Comparison of ENCODE assay signal across 25 cellular contexts in the genomic region with DNA sequence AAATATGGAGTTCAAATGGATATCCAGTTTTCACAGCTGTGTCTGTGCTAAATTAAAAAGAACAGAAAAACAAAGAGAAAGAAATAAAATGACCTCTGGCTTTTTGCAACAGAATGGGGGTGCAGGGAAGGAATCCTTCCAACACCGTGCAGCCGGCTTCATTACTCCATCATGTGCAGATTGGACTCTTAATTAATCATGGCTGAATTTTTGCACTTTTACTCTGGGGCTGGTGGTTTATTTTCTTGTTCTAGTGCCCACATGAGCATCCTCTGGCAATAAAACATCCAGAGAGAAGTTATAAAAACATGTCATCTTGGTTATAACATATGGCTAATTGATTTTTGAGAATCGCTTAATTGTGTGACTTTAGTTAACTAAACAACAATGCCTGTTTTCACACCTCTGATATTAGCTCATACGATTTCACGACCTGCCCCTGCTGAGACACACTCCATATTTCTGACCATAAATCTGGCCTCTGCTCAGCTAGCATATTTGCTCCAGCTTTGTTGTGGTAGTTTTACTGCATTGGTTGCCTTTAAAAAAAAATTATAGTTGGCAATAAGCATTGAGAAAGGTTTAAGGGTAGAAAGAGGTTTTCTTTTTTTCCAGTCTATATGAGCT.
A peak's percentile ranks its signal among the peaks of the same experiment; 100 is the strongest.
DNase-seq lines count a peak whose midpoint lies in the region; ATAC-seq and TF ChIP-seq lines count a peak whose summit lies in the region.
"Had no signal": no experiment of that assay in that cellular context is flagged by ENCODE, and none has a peak within 500 bp of the region (broad histone marks: within the 10 kb centered on the region; RNA-seq: fewer than 3 reads in every experiment).

No MANE protein-coding gene starts in this region.

- H3K4me1 ChIP-seq in HEK293 (ENCODE audit: control insufficient read depth, insufficient read depth, low read length) (no peaks in the 10 kb centered on the region), tibial artery (peaks cover 0 to 62% (median 31%) of the 10 kb centered on the region in 4 donors), testis (peaks cover 8% of the 10 kb centered on the region)
- H3K4me1 ChIP-seq: A549, SJCRH30 had no signal

- no peak for DNase-seq in sciatic nerve (ENCODE audit: low spot score)
- DNase-seq in tibial artery: no peak
- DNase-seq in testis: no peak
- no peak for DNase-seq in HT-29 (ENCODE audit: low spot score)
- DNase-seq: C1 segment of cervical spinal cord; CD4-positive, alpha-beta memory T cell; COR-L47; Karpas-422; NCI-H1092; NCI-H1417 treated with DMSO at 0.1 percent for 48 hours; NCI-H187; NCI-H2081 treated with DMSO at 0.1 percent for 48 hours; NCI-H2171; NCI-H226; NCI-H524; NCI-H774; SJCRH30 had no signal

- 58 to 62% methylated on average over 5 of the region's 5 CpGs for WGBS in testis, 2 donors

- POLR2A ChIA-PET in HEK293 (lab: Yijun Ruan, JAX): no interaction called here

- H3K4me3 Mint-ChIP-seq in brain: no peak overlapping the region
- H3K4me3 Mint-ChIP-seq: CD4-positive, alpha-beta memory T cell had no signal

- intact Hi-C loops in sciatic nerve (cut with DNase I): no loop called here
- intact Hi-C loops in tibial artery (cut with DNase I; ENCODE audit: low total_unique reads): no loop called here
- intact Hi-C loops in testis (cut with DNase I; ENCODE audit: low total_unique reads): no loop called here

- H3K9me3 Mint-ChIP-seq in brain: no peaks in the 10 kb centered on the region
- H3K9me3 Mint-ChIP-seq: CD4-positive, alpha-beta memory T cell had no signal

- ATAC-seq in sciatic nerve: peak; percentile 43
- no peak for ATAC-seq in GM19351 (IDR thresholded peaks at IDR 0.05; ENCODE audit: unreplicated experiment)
- ATAC-seq: A549, GM12878, HCT116, SK-N-SH treated with all-trans-retinoic acid at 6 μM for 48 hours had no signal

- TF ChIP-seq POLR2A in testis (IDR thresholded peaks at IDR 0.05): no peak

- no peaks in the 10 kb centered on the region for H3K36me3 Mint-ChIP-seq in brain
- H3K36me3 Mint-ChIP-seq: CD4-positive, alpha-beta memory T cell had no signal

- peaks cover 4% of the 10 kb centered on the region for H3K27me3 Mint-ChIP-seq in brain

- H3K27ac ChIP-seq in HEK293 (ENCODE audit: extremely low read depth, low read depth, low read length) (no peak overlapping the region), tibial artery (peak overlapping the region; percentile 56 to 67), testis (no peak overlapping the region)
- H3K27ac ChIP-seq: A549, HL-60, SJCRH30 had no signal

- H3K4me3 ChIP-seq in HEK293 (ENCODE audit: low read depth, low read length) (no peak overlapping the region), tibial artery (no peak overlapping the region), testis (no peak overlapping the region)
- H3K4me3 ChIP-seq: A549, GM12878, SJCRH30 had no signal

- H3K27me3 ChIP-seq in tibial artery: no peaks in the 10 kb centered on the region
- H3K27me3 ChIP-seq in testis: no peaks in the 10 kb centered on the region
- H3K27me3 ChIP-seq: SJCRH30 had no signal

- peak overlapping the region in 3 of 5 experiments; percentile 30 to 47 (median 30) for H3K27ac Mint-ChIP-seq in brain
- H3K27ac Mint-ChIP-seq: CD4-positive, alpha-beta memory T cell had no signal

- CTCF ChIA-PET in HEK293 (lab: Yijun Ruan, JAX): interaction anchor here (0.8 kb wide), 1 partner anchor 320 kb away, joined by 3 read pairs; no protein-coding TSS in a partner anchor

- TF ChIP-seq CTCF in HEK293 (tag by site-specific recombination; IDR thresholded peaks at IDR 0.05) (no peak), brain (conservative IDR thresholded peaks at IDR 0.05) (no peak), tibial artery (IDR thresholded peaks at IDR 0.05) (no peak), testis (IDR thresholded peaks at IDR 0.05) (no peak)

- H3K4me1 Mint-ChIP-seq in brain: peaks cover 23% of the 10 kb centered on the region
- H3K4me1 Mint-ChIP-seq: CD4-positive, alpha-beta memory T cell had no signal

- no peaks in the 10 kb centered on the region for H3K9me3 ChIP-seq in HEK293 (ENCODE audit: control insufficient read depth, insufficient read depth, low read depth, low read length)
- H3K9me3 ChIP-seq in tibial artery: no peaks in the 10 kb centered on the region
- H3K9me3 ChIP-seq in testis: no peaks in the 10 kb centered on the region
- H3K9me3 ChIP-seq: A549, SJCRH30 had no signal

- H3K36me3 ChIP-seq in HEK293 (ENCODE audit: control insufficient read depth in 2 of 2, insufficient read depth in 1 of 2, low read length in 2 of 2) (no peaks in the 10 kb centered on the region), tibial artery (no peaks in the 10 kb centered on the region), testis (ENCODE audit: low read depth, missing control alignments) (no peaks in the 10 kb centered on the region)
- H3K36me3 ChIP-seq: SJCRH30 had no signal

TF ChIP-seq in HEK293, 187 proteins besides CTCF, POLR2A, EP300 and RAD21 (continues in another document):
- no peak for TF ChIP-seq ZFHX2 (tag by site-specific recombination; conservative IDR thresholded peaks at IDR 0.05)
- TF ChIP-seq ZNF24 (tag by site-specific recombination; IDR thresholded peaks at IDR 0.05): 0 out of 2 replicates have a peak, but pooled peaks have one; percentile 35
- no peak for TF ChIP-seq SP3 (tag by site-specific recombination; IDR thresholded peaks at IDR 0.05)
- TF ChIP-seq, protein P1, sequence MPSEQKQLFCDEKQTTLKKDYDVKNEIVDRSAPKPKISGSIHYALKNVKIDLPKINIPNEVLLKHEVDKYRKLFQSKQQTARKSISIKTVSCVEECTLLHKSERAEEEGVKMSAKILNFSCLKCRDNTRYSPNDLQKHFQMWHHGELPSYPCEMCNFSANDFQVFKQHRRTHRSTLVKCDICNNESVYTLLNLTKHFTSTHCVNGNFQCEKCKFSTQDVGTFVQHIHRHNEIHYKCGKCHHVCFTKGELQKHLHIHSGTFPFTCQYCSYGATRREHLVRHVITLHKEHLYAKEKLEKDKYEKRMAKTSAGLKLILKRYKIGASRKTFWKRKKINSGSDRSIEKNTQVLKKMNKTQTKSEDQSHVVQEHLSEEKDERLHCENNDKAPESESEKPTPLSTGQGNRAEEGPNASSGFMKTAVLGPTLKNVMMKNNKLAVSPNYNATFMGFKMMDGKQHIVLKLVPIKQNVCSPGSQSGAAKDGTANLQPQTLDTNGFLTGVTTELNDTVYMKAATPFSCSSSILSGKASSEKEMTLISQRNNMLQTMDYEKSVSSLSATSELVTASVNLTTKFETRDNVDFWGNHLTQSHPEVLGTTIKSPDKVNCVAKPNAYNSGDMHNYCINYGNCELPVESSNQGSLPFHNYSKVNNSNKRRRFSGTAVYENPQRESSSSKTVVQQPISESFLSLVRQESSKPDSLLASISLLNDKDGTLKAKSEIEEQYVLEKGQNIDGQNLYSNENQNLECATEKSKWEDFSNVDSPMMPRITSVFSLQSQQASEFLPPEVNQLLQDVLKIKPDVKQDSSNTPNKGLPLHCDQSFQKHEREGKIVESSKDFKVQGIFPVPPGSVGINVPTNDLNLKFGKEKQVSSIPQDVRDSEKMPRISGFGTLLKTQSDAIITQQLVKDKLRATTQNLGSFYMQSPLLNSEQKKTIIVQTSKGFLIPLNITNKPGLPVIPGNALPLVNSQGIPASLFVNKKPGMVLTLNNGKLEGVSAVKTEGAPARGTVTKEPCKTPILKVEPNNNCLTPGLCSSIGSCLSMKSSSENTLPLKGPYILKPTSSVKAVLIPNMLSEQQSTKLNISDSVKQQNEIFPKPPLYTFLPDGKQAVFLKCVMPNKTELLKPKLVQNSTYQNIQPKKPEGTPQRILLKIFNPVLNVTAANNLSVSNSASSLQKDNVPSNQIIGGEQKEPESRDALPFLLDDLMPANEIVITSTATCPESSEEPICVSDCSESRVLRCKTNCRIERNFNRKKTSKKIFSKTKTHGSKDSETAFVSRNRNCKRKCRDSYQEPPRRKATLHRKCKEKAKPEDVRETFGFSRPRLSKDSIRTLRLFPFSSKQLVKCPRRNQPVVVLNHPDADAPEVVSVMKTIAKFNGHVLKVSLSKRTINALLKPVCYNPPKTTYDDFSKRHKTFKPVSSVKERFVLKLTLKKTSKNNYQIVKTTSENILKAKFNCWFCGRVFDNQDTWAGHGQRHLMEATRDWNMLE (tag by site-specific recombination; conservative IDR thresholded peaks at IDR 0.05; ENCODE audit: low read depth): no peak
- TF ChIP-seq ZNF621 (tag by site-specific recombination; IDR thresholded peaks at IDR 0.05): no peak
- peak; percentile 61 for TF ChIP-seq IKZF3 (tag by site-specific recombination; IDR thresholded peaks at IDR 0.05)
- TF ChIP-seq ZNF629 (tag by site-specific recombination; IDR thresholded peaks at IDR 0.05): no peak
- TF ChIP-seq OSR2 (tag by site-specific recombination; IDR thresholded peaks at IDR 0.05): peak; percentile 74
- TF ChIP-seq ZSCAN16 (tag by site-specific recombination; IDR thresholded peaks at IDR 0.05): no peak
- TF ChIP-seq, protein P2, sequence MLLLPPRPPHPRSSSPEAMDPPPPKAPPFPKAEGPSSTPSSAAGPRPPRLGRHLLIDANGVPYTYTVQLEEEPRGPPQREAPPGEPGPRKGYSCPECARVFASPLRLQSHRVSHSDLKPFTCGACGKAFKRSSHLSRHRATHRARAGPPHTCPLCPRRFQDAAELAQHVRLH (tag by site-specific recombination; IDR thresholded peaks at IDR 0.05): peak; percentile 57; the same call in 1 of the 2 replicates
- TF ChIP-seq ZNF248 (tag by site-specific recombination; IDR thresholded peaks at IDR 0.05): no peak
- TF ChIP-seq YY2 (tag by site-specific recombination; IDR thresholded peaks at IDR 0.05): no peak
- TF ChIP-seq, protein P3, sequence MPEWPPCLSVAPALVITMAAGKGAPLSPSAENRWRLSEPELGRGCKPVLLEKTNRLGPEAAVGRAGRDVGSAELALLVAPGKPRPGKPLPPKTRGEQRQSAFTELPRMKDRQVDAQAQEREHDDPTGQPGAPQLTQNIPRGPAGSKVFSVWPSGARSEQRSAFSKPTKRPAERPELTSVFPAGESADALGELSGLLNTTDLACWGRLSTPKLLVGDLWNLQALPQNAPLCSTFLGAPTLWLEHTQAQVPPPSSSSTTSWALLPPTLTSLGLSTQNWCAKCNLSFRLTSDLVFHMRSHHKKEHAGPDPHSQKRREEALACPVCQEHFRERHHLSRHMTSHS (tag by site-specific recombination; IDR thresholded peaks at IDR 0.05): peak; percentile 98
- TF ChIP-seq ZBTB8A (tag by site-specific recombination; IDR thresholded peaks at IDR 0.05): peak; percentile 46; the same call in 1 of the 2 replicates
- TF ChIP-seq ZNF132 (tag by site-specific recombination; IDR thresholded peaks at IDR 0.05; ENCODE audit: borderline replicate concordance): no peak
- peak; percentile 90 for TF ChIP-seq HOXD13 (CRISPR knock-in tag; IDR thresholded peaks at IDR 0.05; ENCODE audit: borderline replicate concordance)
- peak; percentile 90 for TF ChIP-seq ZNF843 (tag by site-specific recombination; IDR thresholded peaks at IDR 0.05)

Comparison
In these comparisons a context has a peak if more than half of its experiments do, and no peak if none do; other contexts are left out.
1. H3K27ac ChIP-seq: peak in tibial artery (2 of 2); none in HEK293 (single experiment) and testis (0 of 2).